8 cellular contexts compared by ENCODE assay signal in the genomic region with DNA sequence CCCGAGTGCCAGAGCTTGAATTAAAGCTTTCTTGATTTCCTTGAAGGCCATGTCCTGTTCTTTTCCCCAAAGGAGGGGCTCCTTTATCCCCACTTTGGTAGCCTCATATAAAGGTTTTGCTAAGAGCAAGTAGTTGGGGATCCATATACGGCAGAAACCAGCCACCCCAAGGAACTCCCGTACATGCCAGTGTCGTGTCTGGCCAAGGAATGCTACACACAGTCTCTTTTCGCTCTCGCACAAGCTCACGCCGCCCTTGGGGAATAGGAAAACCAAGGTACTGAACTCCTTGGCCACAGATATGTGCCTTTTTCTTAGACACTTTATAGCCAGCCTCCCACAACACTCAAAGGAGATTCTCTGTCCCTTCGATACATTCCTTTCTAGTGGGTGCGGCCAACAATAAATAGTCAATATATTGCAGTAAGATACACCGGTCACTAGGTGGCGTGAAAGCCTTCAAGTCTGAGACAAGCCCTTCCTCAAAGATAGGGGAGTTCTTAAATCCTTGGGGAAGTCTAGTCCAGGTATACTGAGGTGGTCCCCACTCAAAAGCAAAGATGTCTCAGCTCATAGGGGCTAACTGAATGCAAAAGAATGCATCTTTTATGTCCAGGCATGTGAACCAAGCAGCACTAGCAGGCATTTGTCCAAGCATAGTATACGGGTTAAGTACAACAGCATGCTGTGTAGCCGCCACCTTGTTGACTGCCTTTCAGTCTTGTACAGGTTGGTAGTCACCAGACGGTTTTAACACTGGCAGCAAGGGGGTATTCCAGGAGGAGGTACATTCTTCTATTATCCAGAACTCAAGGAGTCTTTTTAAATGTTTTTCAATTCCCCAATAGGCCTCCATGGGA. TPM values are rescaled to one million over a fixed set of nuclear protein-coding genes. Genes with fewer than 3 reads are reported as not detected.
A peak's percentile ranks its signal among the peaks of the same experiment; 100 is the strongest.
DNase-seq lines count a peak whose midpoint lies in the region; ATAC-seq and TF ChIP-seq lines count a peak whose summit lies in the region.

No MANE protein-coding gene starts in this region.

- H3K4me1 Mint-ChIP-seq in immature natural killer cell = no peaks in the 10 kb centered on the region

- TF ChIP-seq CTCF in cardiac muscle cell (IDR thresholded peaks at IDR 0.05; ENCODE audit: low read depth, low read length) = peak; percentile 56
- TF ChIP-seq CTCF in right atrium auricular region (IDR thresholded peaks at IDR 0.05) = peak in 1 of 2 donors; percentile 69
- peak; percentile 66 for TF ChIP-seq CTCF in astrocyte of the cerebellum (IDR thresholded peaks at IDR 0.05; ENCODE audit: low read depth, low read length, missing control alignments)

- H3K36me3 ChIP-seq in cardiac muscle cell = no peaks in the 10 kb centered on the region
- no peaks in the 10 kb centered on the region for H3K36me3 ChIP-seq in right atrium auricular region

- H3K27me3 Mint-ChIP-seq in immature natural killer cell (ENCODE audit: low read depth in 3 of 3) = peaks cover 0 to 4% (median 3%) of the 10 kb centered on the region in 3 donors

- no peak overlapping the region for H3K4me3 ChIP-seq in cardiac muscle cell
- no peak overlapping the region for H3K4me3 ChIP-seq in right atrium auricular region
- no peak overlapping the region for H3K4me3 ChIP-seq in astrocyte of the cerebellum (ENCODE audit: low read depth, low read length)

- no peak overlapping the region for H3K27ac Mint-ChIP-seq in immature natural killer cell

- H3K4me3 Mint-ChIP-seq in immature natural killer cell = no peak overlapping the region

- ATAC-seq in HG02981 (IDR thresholded peaks at IDR 0.05; ENCODE audit: unreplicated experiment) = peak; percentile 50

- no peaks in the 10 kb centered on the region for H3K9me3 Mint-ChIP-seq in immature natural killer cell

- no peaks in the 10 kb centered on the region for H3K9me3 ChIP-seq in cardiac muscle cell (ENCODE audit: low read depth)
- no peaks in the 10 kb centered on the region for H3K9me3 ChIP-seq in right atrium auricular region

- no peak overlapping the region for H3K27ac ChIP-seq in cardiac muscle cell
- no peak overlapping the region for H3K27ac ChIP-seq in right atrium auricular region

- H3K36me3 Mint-ChIP-seq in immature natural killer cell = no peaks in the 10 kb centered on the region

- DNase-seq in cardiac muscle cell (ENCODE audit: low read depth in 1 of 2, low spot score in 1 of 2) (peak; percentile 62 to 72), right atrium auricular region (ENCODE audit: low spot score) (no peak), NCI-H748 (lab: John Stamatoyannopoulos, UW; ENCODE audit: unreplicated experiment) (peak; percentile 63), astrocyte of the cerebellum (ENCODE audit: low read depth) (peak; percentile 34), immature natural killer cell (peak; percentile 15 to 19 (median 18))
- peak in 2 of 3 donors; percentile 7 to 29 for DNase-seq in stimulated activated CD4-positive, alpha-beta T cell treated with anti-CD3 and anti-CD28 coated beads, TNF-alpha, amount 100 ng/mL, for 48 hours (ENCODE audit: low read depth in 3 of 3)
- DNase-seq in activated CD4-positive, CD25-positive, alpha-beta regulatory T cell treated with anti-CD3 and anti-CD28 coated beads, Interleukin-2, amount 50 U/mL, for 72 hours = no peak

- H3K27me3 ChIP-seq in cardiac muscle cell (no peaks in the 10 kb centered on the region), right atrium auricular region (peaks cover 0 to 4% of the 10 kb centered on the region in 2 donors)

- in situ Hi-C loops in astrocyte of the cerebellum (cut with HindIII; ENCODE audit: low sequenced_read_pairs) = no loop called here

- no peaks in the 10 kb centered on the region for H3K4me1 ChIP-seq in cardiac muscle cell (ENCODE audit: low read depth)
- H3K4me1 ChIP-seq in right atrium auricular region = no peaks in the 10 kb centered on the region

RNA-seq across cellular contexts. Expression of a gene that starts 57.8 kb away (rescaled TPM):
- total RNA-seq in cardiac muscle cell (not detected in 2 replicates), right atrium auricular region (1 to 10 TPM in 1 of 2 donors, not detected in 1; 1.1 TPM)
- polyA plus RNA-seq in cardiac muscle cell (not detected in 2 replicates), immature natural killer cell (not detected)

Comparison
In these comparisons a context has a peak if more than half of its experiments do, and no peak if none do; other contexts are left out.
1. DNase-seq: peak in cardiac muscle cell (2 of 2), NCI-H748 (single experiment), astrocyte of the cerebellum (single experiment), immature natural killer cell (3 of 3) and stimulated activated CD4-positive, alpha-beta T cell treated with anti-CD3 and anti-CD28 coated beads, TNF-alpha, amount 100 ng/mL, for 48 hours (2 of 3); none in right atrium auricular region (single experiment) and activated CD4-positive, CD25-positive, alpha-beta regulatory T cell treated with anti-CD3 and anti-CD28 coated beads, Interleukin-2, amount 50 U/mL, for 72 hours (single experiment).